14 cellular contexts compared by ENCODE assay signal in the genomic region with DNA sequence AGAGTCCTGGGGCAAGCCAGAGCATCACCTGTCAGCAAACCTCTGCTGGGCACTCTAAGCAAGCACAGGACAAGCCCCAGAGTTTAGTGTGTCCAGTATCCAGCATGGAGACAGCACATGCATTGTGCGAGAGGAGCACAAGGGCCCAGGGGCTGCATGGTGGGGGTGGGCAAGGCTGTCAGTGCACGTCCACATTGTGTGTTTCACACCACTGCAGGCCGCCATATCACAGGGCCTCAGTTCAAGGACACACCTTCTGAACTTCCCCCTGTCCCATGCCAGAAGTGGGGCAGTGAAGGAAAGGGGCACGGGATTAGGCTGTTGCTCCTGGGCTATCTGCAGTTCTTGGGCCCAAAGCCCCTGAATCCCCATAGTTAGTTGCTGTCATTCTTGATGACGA. TPM values are rescaled to one million over a fixed set of nuclear protein-coding genes. Genes with fewer than 3 reads are reported as not detected.
DNase-seq lines count a peak whose midpoint lies in the region; ATAC-seq and TF ChIP-seq lines count a peak whose summit lies in the region.
"Had no signal": no experiment of that assay in that cellular context is flagged by ENCODE, and none has a peak within 500 bp of the region (broad histone marks: within the 10 kb centered on the region; RNA-seq: fewer than 3 reads in every experiment).

No MANE protein-coding gene starts in this region.

- H3K27ac ChIP-seq in 22Rv1 (peak overlapping the region; percentile 85), GM23338 (ENCODE audit: low read depth) (peak overlapping the region; percentile 74; the same call in 1 of the 2 replicates), mucosa of rectum (ENCODE audit: low read depth in 2 of 2, low read length in 2 of 2) (peak overlapping the region; percentile 80 to 95), sigmoid colon (no peak overlapping the region)

- DNase-seq in GM23338 (ENCODE audit: low spot score) (no peak), sigmoid colon (no peak), NCI-H748 treated with DMSO at 0.1 percent for 48 hours (lab: John Stamatoyannopoulos, UW) (no peak), activated gamma-delta T cell (lab: John Stamatoyannopoulos, UW) (no peak)
- DNase-seq: HCEC 1CT had no signal

- peaks cover 43% of the 10 kb centered on the region for H3K36me3 Mint-ChIP-seq in GM23338 (ENCODE audit: low read depth)
- H3K36me3 Mint-ChIP-seq in activated T-helper 17 cell treated with anti-CD3 and anti-CD28 coated beads, Interleukin-2, amount 50 U/mL, for 72 hours (ENCODE audit: low read depth), result peaks cover 75% of the 10 kb centered on the region

- no peaks in the 10 kb centered on the region; the same call in 1 of the 2 replicates for H4K20me1 ChIP-seq in GM23338 (replicated peaks; ENCODE audit: insufficient read depth)

- peak overlapping the region; percentile 93; the same call in 1 of the 2 replicates for H3K27ac Mint-ChIP-seq in GM23338
- H3K27ac Mint-ChIP-seq in activated T-helper 17 cell treated with anti-CD3 and anti-CD28 coated beads, Interleukin-2, amount 50 U/mL, for 72 hours, result peak overlapping the region; percentile 87

- H3K9me2 ChIP-seq in GM23338 (ENCODE audit: insufficient read depth), result no peaks in the 10 kb centered on the region

- peaks cover 38% of the 10 kb centered on the region for H3K79me2 ChIP-seq in GM23338 (replicated peaks; ENCODE audit: insufficient read depth)

- H3K4me3 ChIP-seq in GM23338 (peak overlapping the region; percentile 98), mucosa of rectum (ENCODE audit: low read length in 2 of 2) (peak overlapping the region in 1 of 2 donors; percentile 82), sigmoid colon (no peak overlapping the region)

- no peaks in the 10 kb centered on the region; the same call in 2 of the 3 replicates for H3K9me3 Mint-ChIP-seq in GM23338
- H3K9me3 Mint-ChIP-seq in activated T-helper 17 cell treated with anti-CD3 and anti-CD28 coated beads, Interleukin-2, amount 50 U/mL, for 72 hours, result no peaks in the 10 kb centered on the region

- intact Hi-C loops in sigmoid colon (cut with DNase I), result no loop called here

- no peak overlapping the region for H2AFZ ChIP-seq in GM23338

- peaks cover 9% of the 10 kb centered on the region for H3K27me3 Mint-ChIP-seq in GM23338 (ENCODE audit: insufficient read depth, low read depth, poor library complexity)
- no peaks in the 10 kb centered on the region for H3K27me3 Mint-ChIP-seq in activated T-helper 17 cell treated with anti-CD3 and anti-CD28 coated beads, Interleukin-2, amount 50 U/mL, for 72 hours

- H3K27me3 ChIP-seq in GM23338 (ENCODE audit: insufficient read depth) (no peaks in the 10 kb centered on the region), mucosa of rectum (ENCODE audit: control insufficient read depth in 2 of 2, insufficient read depth in 2 of 2, low read length in 2 of 2) (no peaks in the 10 kb centered on the region), sigmoid colon (no peaks in the 10 kb centered on the region)
- H3K27me3 ChIP-seq: tibial artery had no signal

- H3K4me3 Mint-ChIP-seq in GM23338, result peak overlapping the region; percentile 89
- peak overlapping the region; percentile 92 for H3K4me3 Mint-ChIP-seq in activated T-helper 17 cell treated with anti-CD3 and anti-CD28 coated beads, Interleukin-2, amount 50 U/mL, for 72 hours

- ATAC-seq in GM23338 (no peak), HG03457 (IDR thresholded peaks at IDR 0.05; ENCODE audit: unreplicated experiment) (no peak)
- ATAC-seq in activated T-helper 17 cell treated with anti-CD3 and anti-CD28 coated beads, Interleukin-2, amount 50 U/mL, for 72 hours (replicated peaks), result no peak

- H3K4me1 Mint-ChIP-seq in GM23338, result peaks cover 47% of the 10 kb centered on the region
- H3K4me1 Mint-ChIP-seq in activated T-helper 17 cell treated with anti-CD3 and anti-CD28 coated beads, Interleukin-2, amount 50 U/mL, for 72 hours, result peaks cover 17% of the 10 kb centered on the region

- peaks cover 47% of the 10 kb centered on the region for H3F3A ChIP-seq in GM23338 (replicated peaks; ENCODE audit: low read depth)

- H3K9me3 ChIP-seq in mucosa of rectum (ENCODE audit: control insufficient read depth in 2 of 2, low read length in 2 of 2), result no peaks in the 10 kb centered on the region
- H3K9me3 ChIP-seq in sigmoid colon, result no peaks in the 10 kb centered on the region
- H3K9me3 ChIP-seq: tibial artery had no signal

- H3K9ac ChIP-seq in mucosa of rectum (ENCODE audit: low read depth in 1 of 2, low read length in 2 of 2), result peak overlapping the region in 1 of 2 donors; percentile 21

- H3K4me2 ChIP-seq in GM23338, result peak overlapping the region; percentile 96

- TF ChIP-seq POLR2A in sigmoid colon (IDR thresholded peaks at IDR 0.05), result no peak

- H3K36me3 ChIP-seq in GM23338 (ENCODE audit: insufficient read depth) (peaks cover 19% of the 10 kb centered on the region), mucosa of rectum (ENCODE audit: control insufficient read depth in 2 of 2, insufficient read depth in 2 of 2, low read length in 2 of 2) (peaks cover 36 to 40% of the 10 kb centered on the region in 2 donors), sigmoid colon (peaks cover 29 to 40% (median 37%) of the 10 kb centered on the region in 4 donors)

- TF ChIP-seq CTCF in 22Rv1 (IDR thresholded peaks at IDR 0.05) (no peak), GM23338 (conservative IDR thresholded peaks at IDR 0.05; ENCODE audit: low read depth in 2 of 2) (no peak), sigmoid colon (IDR thresholded peaks at IDR 0.05) (no peak)

- 54 to 75% methylated on average over 5 of the region's 5 CpGs for WGBS in sigmoid colon, 2 donors

- no peak for TF ChIP-seq EP300 in sigmoid colon (IDR thresholded peaks at IDR 0.05)

- H3K4me1 ChIP-seq in GM23338 (ENCODE audit: insufficient read depth) (peaks cover 38% of the 10 kb centered on the region), mucosa of rectum (ENCODE audit: control insufficient read depth in 2 of 2, insufficient read depth in 2 of 2, low read length in 2 of 2) (peaks cover 27 to 29% of the 10 kb centered on the region in 2 donors), sigmoid colon (peaks cover 0 to 22% (median 12%) of the 10 kb centered on the region in 4 donors)

TF ChIP-seq in GM23338, 12 proteins besides CTCF, POLR2A, EP300 and RAD21 (continues in another document):
- TF ChIP-seq POLR2AphosphoS5 (IDR thresholded peaks at IDR 0.05; ENCODE audit: low read depth) (no peak), JUNB (IDR thresholded peaks at IDR 0.05; ENCODE audit: unreplicated experiment) (no peak), STAT1 (IDR thresholded peaks at IDR 0.05; ENCODE audit: unreplicated experiment) (no peak)

RNA-seq across cellular contexts. Expression of a gene that starts 0.8 kb away (rescaled TPM):
- 94.9 and 102 TPM in 2 replicates for total RNA-seq in GM23338 (2014; rRNA removed; shearing (Covaris generic))
- polyA plus RNA-seq in GM23338 (2016; fragmentation: Nextera tagmentation; extraction: Ambion mirVana) (244 and 257 TPM in 2 replicates), sigmoid colon (100 to 1,000 TPM; 115 to 609 (median 268) TPM)
- total RNA-seq in activated T-helper 17 cell treated with anti-CD3 and anti-CD28 coated beads, Interleukin-2, amount 50 U/mL, for 72 hours, result 100 to 1,000 TPM in 1 of 2 donors, 10 to 100 TPM in 1; 38.7 to 119 TPM
- 10 to 100 TPM; 10.5 to 46.4 (median 27.8) TPM for total RNA-seq in sigmoid colon

RNA-seq across cellular contexts. Expression of a gene that starts 6.2 kb away (rescaled TPM):
- total RNA-seq in GM23338 (2014; rRNA removed; shearing (Covaris generic)), result 71.7 and 74.8 TPM in 2 replicates
- polyA plus RNA-seq in GM23338 (2016; fragmentation: Nextera tagmentation; extraction: Ambion mirVana) (23.6 and 23.8 TPM in 2 replicates), sigmoid colon (10 to 100 TPM; 25.8 to 84.6 (median 42.5) TPM)
- 10 to 100 TPM; 51.6 to 66.9 TPM for total RNA-seq in activated T-helper 17 cell treated with anti-CD3 and anti-CD28 coated beads, Interleukin-2, amount 50 U/mL, for 72 hours
- 10 to 100 TPM; 54.8 to 76.2 (median 62.5) TPM for total RNA-seq in sigmoid colon

RNA-seq across cellular contexts. Expression of a gene that starts 18.6 kb away (rescaled TPM):
- 169 and 194 TPM in 2 replicates for total RNA-seq in GM23338 (2014; rRNA removed; shearing (Covaris generic))
- 51.0 and 51.8 TPM in 2 replicates for polyA plus RNA-seq in GM23338 (2016; fragmentation: Nextera tagmentation; extraction: Ambion mirVana)
- 100 to 1,000 TPM in 1 of 2 donors, 10 to 100 TPM in 1; 13.0 to 110 TPM for total RNA-seq in activated T-helper 17 cell treated with anti-CD3 and anti-CD28 coated beads, Interleukin-2, amount 50 U/mL, for 72 hours
- total RNA-seq in sigmoid colon, result 10 to 100 TPM in 1 of 4 donors, 1 to 10 TPM in 3; 2.7 to 30.5 (median 5.9) TPM
- 10 to 100 TPM; 15.6 to 96.7 (median 34.0) TPM for polyA plus RNA-seq in sigmoid colon

RNA-seq across cellular contexts. Expression of a gene that starts 30.1 kb away (rescaled TPM):
- total RNA-seq in GM23338 (2014; rRNA removed; shearing (Covaris generic)), result 0.19 TPM in 1 of 2 replicates, not detected in the other
- polyA plus RNA-seq in GM23338 (2016; fragmentation: Nextera tagmentation; extraction: Ambion mirVana), result 0.45 and 1.0 TPM in 2 replicates
- 100 to 1,000 TPM; 180 to 207 TPM for total RNA-seq in activated T-helper 17 cell treated with anti-CD3 and anti-CD28 coated beads, Interleukin-2, amount 50 U/mL, for 72 hours
- 1 to 10 TPM; 4.4 to 7.7 (median 6.6) TPM for total RNA-seq in sigmoid colon
- polyA plus RNA-seq in sigmoid colon, result 10 to 100 TPM in 1 of 3 donors, 1 to 10 TPM in 2; 4.8 to 37.8 (median 4.9) TPM
- total RNA-seq: lung microvascular endothelial cell, RPMI7951 had no signal
- polyA plus RNA-seq: BJ had no signal

RNA-seq across cellular contexts. Expression of a gene that starts 49.8 kb away (rescaled TPM):
- not detected in 2 replicates for total RNA-seq in GM23338 (2014; rRNA removed; shearing (Covaris generic))
- polyA plus RNA-seq in GM23338 (2016; fragmentation: Nextera tagmentation; extraction: Ambion mirVana) (0.16 and 0.42 TPM in 2 replicates), sigmoid colon (1 to 10 TPM in 2 of 3 donors, not detected in 1; 1.2 to 2.8 TPM)
- under 1 TPM; 0.22 to 0.32 TPM for total RNA-seq in activated T-helper 17 cell treated with anti-CD3 and anti-CD28 coated beads, Interleukin-2, amount 50 U/mL, for 72 hours
- total RNA-seq in sigmoid colon, result not detected
- total RNA-seq: lung microvascular endothelial cell, right cardiac atrium, RPMI7951 had no signal
- polyA plus RNA-seq: BJ had no signal

Comparison
In these comparisons a context has a peak if more than half of its experiments do, and no peak if none do; other contexts are left out.
1. H3K27ac ChIP-seq: peak in 22Rv1 (single experiment), GM23338 (single experiment) and mucosa of rectum (2 of 2); none in sigmoid colon (0 of 4).